ENCODE assay signal across 14 cellular contexts in the genomic region with DNA sequence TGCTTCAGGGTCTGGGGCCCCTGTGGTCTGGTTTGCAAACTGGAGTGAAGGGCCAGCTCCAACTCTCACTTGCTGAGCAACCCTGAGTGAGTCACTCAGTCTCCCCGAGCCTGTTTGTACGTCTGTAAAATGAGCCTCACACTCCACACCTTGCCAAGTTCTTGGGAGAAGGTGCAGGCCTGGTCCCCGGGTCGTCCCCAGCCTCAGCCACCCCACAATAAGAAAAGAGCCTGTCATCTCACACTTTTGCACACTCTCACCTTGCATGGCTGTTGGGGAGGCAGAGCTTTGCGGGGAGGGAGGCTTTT. TPM values are rescaled to one million over a fixed set of nuclear protein-coding genes. Genes with fewer than 3 reads are reported as not detected.
DNase-seq lines count a peak whose midpoint lies in the region; ATAC-seq and TF ChIP-seq lines count a peak whose summit lies in the region.
"Had no signal": no experiment of that assay in that cellular context is flagged by ENCODE, and none has a peak within 500 bp of the region (broad histone marks: within the 10 kb centered on the region; RNA-seq: fewer than 3 reads in every experiment).

No MANE protein-coding gene starts in this region.

- H3K4me1 ChIP-seq in MM.1S (ENCODE audit: low read length) = no peaks in the 10 kb centered on the region

- H3K27me3 Mint-ChIP-seq in activated T-helper 1 cell treated with anti-CD3 and anti-CD28 coated beads, Interleukin-12 subunit alpha, Interleukin-12 subunit beta, Interleukin-2, Interleukin-4 antibody, amounts not matched to agents 30 ng/mL and 10 ng/mL and 1 ng/mL, durations not matched to agents 14 hours and 24 hours and 36 hours (ENCODE audit: insufficient read depth) = peaks cover 6% of the 10 kb centered on the region

- no peak overlapping the region for H3K27ac Mint-ChIP-seq in activated T-helper 1 cell treated with anti-CD3 and anti-CD28 coated beads, Interleukin-12 subunit alpha, Interleukin-12 subunit beta, Interleukin-2, Interleukin-4 antibody, amounts not matched to agents 30 ng/mL and 10 ng/mL and 1 ng/mL, durations not matched to agents 14 hours and 24 hours and 36 hours

- no peaks in the 10 kb centered on the region for H3K79me2 ChIP-seq in MM.1S (ENCODE audit: low read length)
- H3K79me2 ChIP-seq: hepatocyte had no signal

- no peaks in the 10 kb centered on the region for H3F3A ChIP-seq in MM.1S (ENCODE audit: insufficient read depth, low read length)

- no peaks in the 10 kb centered on the region for H3K9me2 ChIP-seq in MM.1S (replicated peaks; ENCODE audit: insufficient read depth, low read length)

- intact Hi-C loops in activated T-helper 1 cell treated with anti-CD3 and anti-CD28 coated beads, Interleukin-12 subunit alpha, Interleukin-12 subunit beta, Interleukin-2, Interleukin-4 antibody, amounts not matched to agents 30 ng/mL and 10 ng/mL and 1 ng/mL, durations not matched to agents 14 hours and 24 hours and 36 hours (cut with micrococcal nuclease) = no loop called here

- TF ChIP-seq CTCF in astrocyte of the cerebellum (IDR thresholded peaks at IDR 0.05; ENCODE audit: low read depth, low read length, missing control alignments) (no peak), MM.1S (IDR thresholded peaks at IDR 0.05; ENCODE audit: low read length) (no peak)

- H2AFZ ChIP-seq in MM.1S (ENCODE audit: low read length) = no peak overlapping the region
- H2AFZ ChIP-seq: hepatocyte, neural progenitor cell had no signal

- ATAC-seq in HG03520 (IDR thresholded peaks at IDR 0.05; ENCODE audit: unreplicated experiment) = no peak

- H3K4me3 ChIP-seq in astrocyte of the cerebellum (ENCODE audit: low read depth, low read length) (no peak overlapping the region), MM.1S (ENCODE audit: low read length) (no peak overlapping the region)
- H3K4me3 ChIP-seq: hepatocyte, lower lobe of right lung, neural progenitor cell, smooth muscle cell had no signal

- peaks cover 34% of the 10 kb centered on the region for H3K27me3 ChIP-seq in MM.1S (replicated peaks; ENCODE audit: insufficient read depth, low read length)
- H3K27me3 ChIP-seq: hepatocyte, neural progenitor cell had no signal

- H3K4me2 ChIP-seq in MM.1S (ENCODE audit: low read depth, low read length) = no peak overlapping the region
- H3K4me2 ChIP-seq: hepatocyte, neural progenitor cell, smooth muscle cell had no signal

- no peaks in the 10 kb centered on the region for H3K36me3 ChIP-seq in MM.1S (replicated peaks; ENCODE audit: insufficient read depth, low read length)
- H3K36me3 ChIP-seq: lower lobe of right lung, neural progenitor cell had no signal

- in situ Hi-C loops in astrocyte of the cerebellum (cut with HindIII; ENCODE audit: low sequenced_read_pairs) = no loop called here

- DNase-seq in EH (ENCODE audit: low read depth) (peak; percentile 35), LHCN-M2 (ENCODE audit: low read depth) (peak; percentile 21), astrocyte of the cerebellum (ENCODE audit: low read depth) (peak; percentile 19), islet precursor cell (peak; percentile 54), MM.1S (no peak), NCI-H524 (lab: John Stamatoyannopoulos, UW) (no peak)
- DNase-seq in activated T-helper 1 cell treated with anti-CD3 and anti-CD28 coated beads, Interleukin-12 subunit alpha, Interleukin-12 subunit beta, Interleukin-2, Interleukin-4 antibody, amounts not matched to agents 30 ng/mL and 10 ng/mL and 1 ng/mL, durations not matched to agents 14 hours and 24 hours and 36 hours (ENCODE audit: low spot score) = no peak
- DNase-seq: activated CD4-positive, alpha-beta T cell treated with anti-CD3 and anti-CD28 coated beads for 48 hours; lower lobe of right lung had no signal

- H3K9ac ChIP-seq in MM.1S (ENCODE audit: low read length) = no peak overlapping the region
- H3K9ac ChIP-seq: neural progenitor cell had no signal

- no peaks in the 10 kb centered on the region for H3K9me3 Mint-ChIP-seq in activated T-helper 1 cell treated with anti-CD3 and anti-CD28 coated beads, Interleukin-12 subunit alpha, Interleukin-12 subunit beta, Interleukin-2, Interleukin-4 antibody, amounts not matched to agents 30 ng/mL and 10 ng/mL and 1 ng/mL, durations not matched to agents 14 hours and 24 hours and 36 hours
- H3K9me3 Mint-ChIP-seq: neural progenitor cell had no signal

- H3K36me3 Mint-ChIP-seq in activated T-helper 1 cell treated with anti-CD3 and anti-CD28 coated beads, Interleukin-12 subunit alpha, Interleukin-12 subunit beta, Interleukin-2, Interleukin-4 antibody, amounts not matched to agents 30 ng/mL and 10 ng/mL and 1 ng/mL, durations not matched to agents 14 hours and 24 hours and 36 hours (ENCODE audit: low read depth) = no peaks in the 10 kb centered on the region

- peaks cover 5% of the 10 kb centered on the region for H3K4me1 Mint-ChIP-seq in activated T-helper 1 cell treated with anti-CD3 and anti-CD28 coated beads, Interleukin-12 subunit alpha, Interleukin-12 subunit beta, Interleukin-2, Interleukin-4 antibody, amounts not matched to agents 30 ng/mL and 10 ng/mL and 1 ng/mL, durations not matched to agents 14 hours and 24 hours and 36 hours (ENCODE audit: low read depth)

- no peak overlapping the region for H3K4me3 Mint-ChIP-seq in activated T-helper 1 cell treated with anti-CD3 and anti-CD28 coated beads, Interleukin-12 subunit alpha, Interleukin-12 subunit beta, Interleukin-2, Interleukin-4 antibody, amounts not matched to agents 30 ng/mL and 10 ng/mL and 1 ng/mL, durations not matched to agents 14 hours and 24 hours and 36 hours

- no peaks in the 10 kb centered on the region for H4K20me1 ChIP-seq in MM.1S (ENCODE audit: insufficient read depth, low read length)

- no peak overlapping the region for H3K27ac ChIP-seq in MM.1S (ENCODE audit: low read length)
- H3K27ac ChIP-seq: hepatocyte, lower lobe of right lung, neural progenitor cell had no signal

- H3K9me3 ChIP-seq in MM.1S (replicated peaks; ENCODE audit: insufficient read depth, low read length) = no peaks in the 10 kb centered on the region
- H3K9me3 ChIP-seq: lower lobe of right lung had no signal

RNA-seq across cellular contexts. Expression of a gene that starts 5.2 kb away (rescaled TPM):
- total RNA-seq in LHCN-M2 (2014; rRNA removed) = not detected in 2 replicates
- not detected for polyA plus RNA-seq in LHCN-M2 (2012)
- not detected in 2 replicates for total RNA-seq in activated T-helper 1 cell treated with anti-CD3 and anti-CD28 coated beads, Interleukin-12 subunit alpha, Interleukin-12 subunit beta, Interleukin-2, Interleukin-4 antibody, amounts not matched to agents 30 ng/mL and 10 ng/mL and 1 ng/mL, durations not matched to agents 14 hours and 24 hours and 36 hours
- total RNA-seq: hepatocyte; lower lobe of right lung; smooth muscle cell; T-helper 2 cell treated with Interferon-gamma antibody and Interleukin-4, amounts not matched to agents 100 ng/mL and 5 ng/mL, for 36 hours had no signal
- polyA plus RNA-seq: hepatocyte, smooth muscle cell had no signal

RNA-seq across cellular contexts. Expression of a gene that starts 48.6 kb away (rescaled TPM):
- total RNA-seq in LHCN-M2 (2014; rRNA removed) = 15.2 and 15.7 TPM in 2 replicates
- 15.5 TPM for polyA plus RNA-seq in LHCN-M2 (2012)
- 34.8 and 34.9 TPM in 2 replicates for total RNA-seq in activated T-helper 1 cell treated with anti-CD3 and anti-CD28 coated beads, Interleukin-12 subunit alpha, Interleukin-12 subunit beta, Interleukin-2, Interleukin-4 antibody, amounts not matched to agents 30 ng/mL and 10 ng/mL and 1 ng/mL, durations not matched to agents 14 hours and 24 hours and 36 hours

Comparison
In these comparisons a context has a peak if more than half of its experiments do, and no peak if none do; other contexts are left out.
1. DNase-seq: peak in EH (single experiment), LHCN-M2 (single experiment), astrocyte of the cerebellum (single experiment) and islet precursor cell (single experiment); none in activated T-helper 1 cell treated with anti-CD3 and anti-CD28 coated beads, Interleukin-12 subunit alpha, Interleukin-12 subunit beta, Interleukin-2, Interleukin-4 antibody, amounts not matched to agents 30 ng/mL and 10 ng/mL and 1 ng/mL, durations not matched to agents 14 hours and 24 hours and 36 hours (single experiment), MM.1S (single experiment) and NCI-H524 (0 of 2).